In genomic region chr7:87152897-87153641, GRCh38 we compare ENCODE assay signal across 8 cellular contexts. TPM values are rescaled to one million over a fixed set of nuclear protein-coding genes. Genes with fewer than 3 reads are reported as not detected.
DNase-seq lines count a peak whose midpoint lies in the region; ATAC-seq, FAIRE-seq and TF ChIP-seq lines count a peak whose summit lies in the region.

No MANE protein-coding gene starts in this region.

- CTCF ChIA-PET in endothelial cell of umbilical vein (lab: Charles Lee): interaction anchor here (1.0 to 12.0 kb wide), 9 partner anchors 9 to 263 kb away, joined by 3 to 343 read pairs (median 5); partner anchors contain the start of genes ELAPOR2 and TMEM243

- H3K27me3 ChIP-seq in endothelial cell of umbilical vein (ENCODE audit: control insufficient read depth in 2 of 2, insufficient read depth in 2 of 2, low read length in 2 of 2): no peaks in the 10 kb centered on the region

- dilution Hi-C loops in endothelial cell of umbilical vein (cut with MboI; ENCODE audit: extremely low pct_ligation_motif_present, low sequenced_read_pairs): no loop called here

- no peak for TF ChIP-seq CTCF in GM12864 (IDR thresholded peaks at IDR 0.05; ENCODE audit: low read depth, low read length, missing control alignments)
- TF ChIP-seq CTCF in endothelial cell of umbilical vein (IDR thresholded peaks at IDR 0.05; ENCODE audit: extremely low read depth in 1 of 2, insufficient read depth in 1 of 2, low read depth in 1 of 2, low read length in 2 of 2): no peak
- TF ChIP-seq CTCF in mucosa of descending colon (IDR thresholded peaks at IDR 0.05): no peak

- H3K36me3 ChIP-seq in endothelial cell of umbilical vein (ENCODE audit: control insufficient read depth in 2 of 2, extremely low read depth in 1 of 2, insufficient read depth in 2 of 2, low read length in 2 of 2) (peaks cover 0 to 2% of the 10 kb centered on the region in 2 experiments), mucosa of descending colon (ENCODE audit: low read depth) (no peaks in the 10 kb centered on the region)

- DNase-seq in GM12864 (ENCODE audit: low read depth): no peak
- DNase-seq in HCEC 1CT: peak; percentile 37
- peak; percentile 66 for DNase-seq in NAMALWA (ENCODE audit: low spot score)
- DNase-seq in activated CD8-positive, alpha-beta memory T cell treated with anti-CD3 and anti-CD28 coated beads for 24 hours: peak; percentile 72
- peak; percentile 58 for DNase-seq in endothelial cell of umbilical vein (ENCODE audit: low read depth, low spot score)
- DNase-seq in mucosa of descending colon: peak; percentile 55 to 61 (median 61)
- DNase-seq in stimulated activated naive CD4-positive, alpha-beta T cell treated with Interleukin-2 at 50 U/mL for 16 hours (lab: John Stamatoyannopoulos, UW): peak; percentile 31
- no peak for DNase-seq in NCI-H2196 (lab: John Stamatoyannopoulos, UW; ENCODE audit: unreplicated experiment)

- H3K9ac ChIP-seq in endothelial cell of umbilical vein (replicated peaks; ENCODE audit: extremely low read depth, insufficient read depth, low read length): peak overlapping the region; percentile 100

- H3K9me1 ChIP-seq in endothelial cell of umbilical vein (replicated peaks; ENCODE audit: control insufficient read depth, extremely low read depth, insufficient read depth, low read length): no peaks in the 10 kb centered on the region

- H3K4me1 ChIP-seq in endothelial cell of umbilical vein (ENCODE audit: control insufficient read depth, extremely low read depth, insufficient read depth, low read length): peaks cover 40% of the 10 kb centered on the region
- peaks cover 35% of the 10 kb centered on the region for H3K4me1 ChIP-seq in mucosa of descending colon (ENCODE audit: low read depth)

- H3K4me2 ChIP-seq in endothelial cell of umbilical vein (ENCODE audit: insufficient read depth, low read length): peak overlapping the region; percentile 92

- intact Hi-C loops in endothelial cell of umbilical vein (cut with micrococcal nuclease) (loop anchor here (1.0 to 10.0 kb wide), 6 partner anchors 66 to 724 kb away; partner anchors contain the start of genes CROT, DBF4, ELAPOR2 and SLC25A40), mucosa of descending colon (cut with DNase I, micrococcal nuclease) (loop anchor here in 1 of 2 donors (10.0 kb wide), 1 partner anchor 62 kb away; the partner anchor contains the start of gene TMEM243)

- H4K20me1 ChIP-seq in endothelial cell of umbilical vein (replicated peaks; ENCODE audit: control insufficient read depth, extremely low read depth, insufficient read depth, low read length): peaks cover 5% of the 10 kb centered on the region

- peak overlapping the region; percentile 84 for H3K27ac ChIP-seq in endothelial cell of umbilical vein (ENCODE audit: insufficient read depth, low read depth, low read length)

- POLR2A ChIA-PET in endothelial cell of umbilical vein (lab: Charles Lee): interaction anchor here (0.7 to 2.4 kb wide), 6 partner anchors 20 to 221 kb away, joined by 3 to 15 read pairs (median 4); partner anchors contain the start of genes ELAPOR2 and TMEM243

- TF ChIP-seq POLR2A in endothelial cell of umbilical vein (IDR thresholded peaks at IDR 0.05; ENCODE audit: low read depth, low read length): no peak

- H3K79me2 ChIP-seq in endothelial cell of umbilical vein (ENCODE audit: control insufficient read depth, insufficient read depth, low read length): peaks cover 53% of the 10 kb centered on the region

- H3K9me3 ChIP-seq in endothelial cell of umbilical vein (replicated peaks; ENCODE audit: control insufficient read depth, insufficient read depth, low read length): no peaks in the 10 kb centered on the region
- no peaks in the 10 kb centered on the region for H3K9me3 ChIP-seq in mucosa of descending colon

- ATAC-seq in mucosa of descending colon: peak; percentile 36

- BruUV-seq in endothelial cell of umbilical vein (replicated peaks; lab: Mats Ljungman, UMichigan): TSS peak; percentile 67

- H3K4me3 ChIP-seq in GM12864 (ENCODE audit: low read depth, low read length) (peak overlapping the region; percentile 87), endothelial cell of umbilical vein (replicated peaks in 1 of 3; ENCODE audit: insufficient read depth in 1 of 3, low read depth in 1 of 3, low read length in 3 of 3) (peak overlapping the region; percentile 96 to 100 (median 100)), mucosa of descending colon (peak overlapping the region; percentile 52)

- peak overlapping the region; percentile 28 for H2AFZ ChIP-seq in endothelial cell of umbilical vein (ENCODE audit: low read depth, low read length)

- FAIRE-seq in endothelial cell of umbilical vein (lab: Jason Lieb, UNC): no peak

TF ChIP-seq in endothelial cell of umbilical vein, 7 proteins besides CTCF, POLR2A, EP300 and RAD21:
- TF ChIP-seq POLR2AphosphoS5 (IDR thresholded peaks at IDR 0.05; ENCODE audit: insufficient read depth, low read depth, low read length): no peak
- TF ChIP-seq GATA2 (IDR thresholded peaks at IDR 0.05; ENCODE audit: insufficient read depth, insufficient read length, low read depth, low read length): peak; percentile 11
- peak; percentile 21 for TF ChIP-seq FOS (IDR thresholded peaks at IDR 0.05; ENCODE audit: borderline replicate concordance, insufficient read depth, low read length)

RNA-seq across cellular contexts. Expression of gene DMTF1, which starts 0.8 kb away (rescaled TPM):
- total RNA-seq in endothelial cell of umbilical vein (86.9 and 100.0 TPM in 2 replicates), mucosa of descending colon (10 to 100 TPM; 48.4 to 94.5 (median 91.9) TPM)
- polyA plus RNA-seq in endothelial cell of umbilical vein: 78.5 and 92.9 TPM in 2 replicates
- 25.9 and 31.2 TPM in 2 replicates for polyA plus RNA-seq in endothelial cell of umbilical vein (2011; cell fraction: cytosol; rRNA removed)
- 734 and 788 TPM in 2 replicates for polyA plus RNA-seq in endothelial cell of umbilical vein (2011; cell fraction: nucleus; rRNA removed)
- 42.6 and 52.5 TPM in 2 replicates for polyA plus RNA-seq in endothelial cell of umbilical vein (2012)
- polyA minus RNA-seq in endothelial cell of umbilical vein: 154 and 163 TPM in 2 replicates
- polyA minus RNA-seq in endothelial cell of umbilical vein (2011; cell fraction: cytosol; rRNA and poly(A)+ RNA removed): 20.6 TPM
- 365 and 482 TPM in 2 replicates for polyA minus RNA-seq in endothelial cell of umbilical vein (2011; cell fraction: nucleus; rRNA and poly(A)+ RNA removed)

Comparison
In these comparisons a context has a peak if more than half of its experiments do, and no peak if none do; other contexts are left out.
1. DNase-seq: peak in HCEC 1CT (single experiment), NAMALWA (single experiment), activated CD8-positive, alpha-beta memory T cell treated with anti-CD3 and anti-CD28 coated beads for 24 hours (single experiment), endothelial cell of umbilical vein (single experiment), mucosa of descending colon (3 of 3) and stimulated activated naive CD4-positive, alpha-beta T cell treated with Interleukin-2 at 50 U/mL for 16 hours (single experiment); none in GM12864 (single experiment) and NCI-H2196 (single experiment).
2. Peak in every context shown above with its lines, with median percentiles within 50 percentile points of each other: H3K4me3 ChIP-seq.